Comparison of ENCODE assay signal across 1 cellular context in genomic region chr18:36419188-36419912, GRCh38.
TF ChIP-seq lines count a peak whose summit lies in the region.

No MANE protein-coding gene starts in this region.

TF ChIP-seq in K562, 482 proteins besides CTCF, POLR2A, EP300 and RAD21 (continued from another document):
- TF ChIP-seq MLLT1 (IDR thresholded peaks at IDR 0.05): no peak
